In genomic region chr1:220151454-220151853, GRCh38 we compare ENCODE assay signal across 12 cellular contexts. TPM values are rescaled to one million over a fixed set of nuclear protein-coding genes. Genes with fewer than 3 reads are reported as not detected.
DNase-seq lines count a peak whose midpoint lies in the region; ATAC-seq and TF ChIP-seq lines count a peak whose summit lies in the region.
"Had no signal": no experiment of that assay in that cellular context is flagged by ENCODE, and none has a peak within 500 bp of the region (broad histone marks: within the 10 kb centered on the region; RNA-seq: fewer than 3 reads in every experiment).

No MANE protein-coding gene starts in this region.

- no peak overlapping the region for H3K4me3 Mint-ChIP-seq in endodermal cell

- in situ Hi-C loops in SK-MEL-5 (cut with HindIII; ENCODE audit: low pct_unique_long_range_greater_than_20kb, low sequenced_read_pairs), result no loop called here

- peak overlapping the region; percentile 45 for H3K27ac Mint-ChIP-seq in endodermal cell

- H3K4me3 ChIP-seq in endodermal cell (ENCODE audit: low read length), result no peak overlapping the region
- H3K4me3 ChIP-seq in effector memory CD4-positive, alpha-beta T cell (ENCODE audit: insufficient read depth, low read depth, low read length, poor library complexity, severe bottlenecking), result no peak overlapping the region
- H3K4me3 ChIP-seq: upper lobe of left lung had no signal

- H3K4me1 ChIP-seq in endodermal cell (ENCODE audit: control insufficient read depth, insufficient read depth, low read length), result no peaks in the 10 kb centered on the region
- H3K4me1 ChIP-seq in effector memory CD4-positive, alpha-beta T cell (ENCODE audit: control insufficient read depth, insufficient read depth, low read length, poor library complexity, severe bottlenecking), result no peaks in the 10 kb centered on the region
- H3K4me1 ChIP-seq: upper lobe of left lung had no signal

- peak; percentile 40 for ATAC-seq in left colon

- TF ChIP-seq POLR2A in erythroblast (IDR thresholded peaks at IDR 0.05; ENCODE audit: low read length), result no peak

- no peaks in the 10 kb centered on the region for H3K9me3 ChIP-seq in endodermal cell (ENCODE audit: control insufficient read depth, low read length)
- no peaks in the 10 kb centered on the region for H3K9me3 ChIP-seq in effector memory CD4-positive, alpha-beta T cell (ENCODE audit: control insufficient read depth, low read length)
- H3K9me3 ChIP-seq: upper lobe of left lung had no signal

- DNase-seq in SK-MEL-5 (ENCODE audit: low read depth, low spot score) (peak; percentile 27), endodermal cell (no peak), left colon (no peak), superior temporal gyrus (ENCODE audit: extremely low spot score) (peak; percentile 35), middle frontal gyrus (ENCODE audit: extremely low spot score, low spot score) (no peak), erythroblast (lab: John Stamatoyannopoulos, UW) (no peak)
- no peak for DNase-seq in effector memory CD4-positive, alpha-beta T cell
- DNase-seq: central memory CD4-positive, alpha-beta T cell; DND-41; NCI-H1105; stimulated activated CD4-positive, alpha-beta T cell treated with anti-CD3 and anti-CD28 coated beads, Interleukin-4, amount 100 ng/mL, for 24 hours; upper lobe of left lung had no signal

- H3K9me3 Mint-ChIP-seq in endodermal cell, result no peaks in the 10 kb centered on the region

- H3K27ac ChIP-seq in endodermal cell (ENCODE audit: low read depth, low read length), result no peak overlapping the region
- H3K27ac ChIP-seq in effector memory CD4-positive, alpha-beta T cell (ENCODE audit: insufficient read depth, low read length, poor library complexity, severe bottlenecking), result no peak overlapping the region
- H3K27ac ChIP-seq: upper lobe of left lung had no signal

- no peaks in the 10 kb centered on the region for H3K27me3 ChIP-seq in endodermal cell (ENCODE audit: control insufficient read depth, insufficient read depth, low read length, poor library complexity, severe bottlenecking)
- no peaks in the 10 kb centered on the region for H3K27me3 ChIP-seq in effector memory CD4-positive, alpha-beta T cell (replicated peaks; ENCODE audit: control insufficient read depth, insufficient read depth, low read length, poor library complexity, severe bottlenecking)
- H3K27me3 ChIP-seq: upper lobe of left lung had no signal

- H3K36me3 Mint-ChIP-seq in endodermal cell (ENCODE audit: low read depth), result peaks cover 40% of the 10 kb centered on the region

- no peaks in the 10 kb centered on the region for H3K4me1 Mint-ChIP-seq in endodermal cell

- intact Hi-C loops in left colon (cut with DNase I, micrococcal nuclease), result no loop called here

- TF ChIP-seq CTCF in endodermal cell (conservative IDR thresholded peaks at IDR 0.05), result no peak

- H3K36me3 ChIP-seq in endodermal cell (ENCODE audit: control insufficient read depth, insufficient read depth, low read length), result peaks cover 84% of the 10 kb centered on the region
- peaks cover 53% of the 10 kb centered on the region for H3K36me3 ChIP-seq in effector memory CD4-positive, alpha-beta T cell (ENCODE audit: control insufficient read depth, insufficient read depth, low read length)

- no peaks in the 10 kb centered on the region for H3K27me3 Mint-ChIP-seq in endodermal cell (ENCODE audit: insufficient read depth)

- 94 to 100% methylated on average over 1 to 3 of the region's 3 CpGs for WGBS in endodermal cell (ENCODE audit: insufficient coverage in 1 of 2, insufficient read length in 1 of 2), 2 experiments

- no peak overlapping the region for H3K9ac ChIP-seq in endodermal cell (ENCODE audit: extremely low read depth, low read length, poor library complexity, severe bottlenecking)

RNA-seq across cellular contexts. Expression of gene IARS2, which starts 57.5 kb away (rescaled TPM):
- total RNA-seq in SK-MEL-5 (2014; rRNA removed; shearing (Covaris generic)), result 157 and 158 TPM in 2 replicates
- 94.9 and 118 TPM in 2 replicates for polyA plus RNA-seq in SK-MEL-5 (2015; cell fraction: cytosol; rRNA removed)
- 27.6 and 47.7 TPM in 2 replicates for polyA plus RNA-seq in SK-MEL-5 (2015; cell fraction: nucleus; rRNA removed)
- total RNA-seq in endodermal cell (10 to 100 TPM; 78.2 to 89.4 TPM), left colon (10 to 100 TPM; 77.7 to 93.4 TPM)
- 65.3 TPM for polyA plus RNA-seq in endodermal cell (2013, experiment 1 of 2)
- 62.8 TPM for polyA plus RNA-seq in endodermal cell (2013, experiment 2 of 2)

Comparison
In these comparisons a context has a peak if more than half of its experiments do, and no peak if none do; other contexts are left out.
1. DNase-seq: peak in SK-MEL-5 (single experiment) and superior temporal gyrus (single experiment); none in endodermal cell (single experiment), left colon (0 of 2), effector memory CD4-positive, alpha-beta T cell (0 of 3), middle frontal gyrus (single experiment) and erythroblast (0 of 2).